In genomic region chr21:20618878-20619277, GRCh38 we compare ENCODE assay signal across 11 cellular contexts.
A peak's percentile ranks its signal among the peaks of the same experiment; 100 is the strongest.
DNase-seq lines count a peak whose midpoint lies in the region; ATAC-seq, FAIRE-seq and TF ChIP-seq lines count a peak whose summit lies in the region.
"Had no signal": no experiment of that assay in that cellular context is flagged by ENCODE, and none has a peak within 500 bp of the region (broad histone marks: within the 10 kb centered on the region; RNA-seq: fewer than 3 reads in every experiment).

No MANE protein-coding gene starts in this region.

- DNase-seq in Ammon's horn (ENCODE audit: low spot score), result peak; percentile 8
- DNase-seq in SK-MEL-5 (ENCODE audit: low read depth, low spot score), result peak; percentile 13
- DNase-seq in globus pallidus (ENCODE audit: low spot score), result peak; percentile 53
- peak; percentile 46 for DNase-seq in putamen (ENCODE audit: low spot score)
- no peak for DNase-seq in GM12892 (ENCODE audit: insufficient read length)
- DNase-seq: CD8-positive, alpha-beta memory T cell; DMS53 had no signal

- no peak for ATAC-seq in GM18870 (IDR thresholded peaks at IDR 0.05; ENCODE audit: unreplicated experiment)
- ATAC-seq in HG03139 (IDR thresholded peaks at IDR 0.05; ENCODE audit: unreplicated experiment), result no peak
- ATAC-seq: GM12878 had no signal

- TF ChIP-seq POLR2A in GM12892 (IDR thresholded peaks at IDR 0.05; ENCODE audit: low read depth, low read length), result no peak

- no peak for FAIRE-seq in GM12892 (lab: Jason Lieb, UNC)
- FAIRE-seq: GM12878, H1 had no signal

- in situ Hi-C loops in SK-MEL-5 (cut with HindIII; ENCODE audit: low pct_unique_long_range_greater_than_20kb, low sequenced_read_pairs), result no loop called here
